21 cellular contexts compared by ENCODE assay signal in genomic region chr5:36521838-36522745, GRCh38.
A peak's percentile ranks its signal among the peaks of the same experiment; 100 is the strongest.
DNase-seq lines count a peak whose midpoint lies in the region; FAIRE-seq and TF ChIP-seq lines count a peak whose summit lies in the region.
"Had no signal": no experiment of that assay in that cellular context is flagged by ENCODE, and none has a peak within 500 bp of the region (broad histone marks: within the 10 kb centered on the region; RNA-seq: fewer than 3 reads in every experiment).

No MANE protein-coding gene starts in this region.

- no peaks in the 10 kb centered on the region for H3K27me3 ChIP-seq in astrocyte (ENCODE audit: insufficient read depth, low read length)
- no peaks in the 10 kb centered on the region for H3K27me3 ChIP-seq in suprapubic skin
- H3K27me3 ChIP-seq: ascending aorta, SJCRH30, spleen had no signal

- H3K27ac Mint-ChIP-seq in astrocyte (ENCODE audit: unreplicated experiment), result no peak overlapping the region
- no peak overlapping the region for H3K27ac Mint-ChIP-seq in activated CD4-positive, alpha-beta T cell treated with anti-CD3 and anti-CD28 coated beads, Interleukin-2, amount 10 ng/mL, durations not matched to agents 24 days and 14 days
- H3K27ac Mint-ChIP-seq: activated CD4-positive, alpha-beta memory T cell treated with anti-CD3 and anti-CD28 coated beads for 36 hours; CD8-positive, alpha-beta memory T cell; dendritic cell treated with granulocyte-macrophage colony-stimulating factor and Interleukin-4, amounts not matched to agents 40 ng/mL and 50 ng/mL, for 4 days; naive B cell had no signal

- FAIRE-seq in astrocyte (lab: Jason Lieb, UNC), result no peak

- H3K36me3 Mint-ChIP-seq in astrocyte (ENCODE audit: low read depth, unreplicated experiment), result no peaks in the 10 kb centered on the region
- no peaks in the 10 kb centered on the region for H3K36me3 Mint-ChIP-seq in activated CD4-positive, alpha-beta T cell treated with anti-CD3 and anti-CD28 coated beads, Interleukin-2, amount 10 ng/mL, durations not matched to agents 24 days and 14 days (ENCODE audit: low read depth)
- H3K36me3 Mint-ChIP-seq: activated CD4-positive, alpha-beta memory T cell treated with anti-CD3 and anti-CD28 coated beads for 36 hours; CD8-positive, alpha-beta memory T cell; naive B cell had no signal

- no peak overlapping the region for H2AFZ ChIP-seq in astrocyte (ENCODE audit: low read depth, low read length)
- H2AFZ ChIP-seq: parathyroid adenoma had no signal

- H3K36me3 ChIP-seq in astrocyte (ENCODE audit: insufficient read depth, low read length) (no peaks in the 10 kb centered on the region), suprapubic skin (no peaks in the 10 kb centered on the region)
- H3K36me3 ChIP-seq: ascending aorta, SJCRH30, spleen had no signal

- H3K79me2 ChIP-seq in astrocyte (ENCODE audit: insufficient read depth, low read length), result no peaks in the 10 kb centered on the region
- H3K79me2 ChIP-seq: parathyroid adenoma had no signal

- peaks cover 4% of the 10 kb centered on the region for H3K4me1 Mint-ChIP-seq in astrocyte (ENCODE audit: low read depth, unreplicated experiment)
- H3K4me1 Mint-ChIP-seq in activated CD4-positive, alpha-beta T cell treated with anti-CD3 and anti-CD28 coated beads, Interleukin-2, amount 10 ng/mL, durations not matched to agents 24 days and 14 days, result no peaks in the 10 kb centered on the region
- H3K4me1 Mint-ChIP-seq: CD8-positive, alpha-beta memory T cell; naive B cell had no signal

- H3K4me1 ChIP-seq in astrocyte (ENCODE audit: insufficient read depth, low read length), result no peaks in the 10 kb centered on the region
- peaks cover 16% of the 10 kb centered on the region for H3K4me1 ChIP-seq in suprapubic skin
- H3K4me1 ChIP-seq: ascending aorta, parathyroid adenoma, SJCRH30, spleen had no signal

- H4K20me1 ChIP-seq in astrocyte (ENCODE audit: insufficient read depth, low read length), result no peaks in the 10 kb centered on the region

- no peak overlapping the region for H3K9ac ChIP-seq in astrocyte (ENCODE audit: low read length)
- H3K9ac ChIP-seq: parathyroid adenoma had no signal

- DNase-seq in astrocyte (ENCODE audit: low read depth) (peak; percentile 27), fibroblast of pulmonary artery (ENCODE audit: low read depth) (peak; percentile 29), left kidney (ENCODE audit: low read depth, low spot score) (peak; percentile 40), suprapubic skin (ENCODE audit: low spot score in 2 of 2) (no peak), DMS79 treated with DMSO at 0.1 percent for 48 hours (lab: John Stamatoyannopoulos, UW) (no peak), NCI-H345 treated with DMSO at 0.1 percent for 48 hours (lab: John Stamatoyannopoulos, UW; ENCODE audit: unreplicated experiment) (no peak)
- DNase-seq in activated CD4-positive, alpha-beta T cell treated with anti-CD3 and anti-CD28 coated beads, Interleukin-2, amount 10 ng/mL, durations not matched to agents 24 days and 14 days, result no peak
- DNase-seq: activated CD4-positive, alpha-beta memory T cell treated with anti-CD3 and anti-CD28 coated beads for 36 hours; activated naive CD4-positive, alpha-beta T cell treated with Interleukin-2 at 50 U/mL for 16 hours; CD8-positive, alpha-beta memory T cell; DND-41; naive B cell; NCI-H1694; NCI-H82; PC-3; SJCRH30; spleen had no signal

- H3K4me3 Mint-ChIP-seq in astrocyte (ENCODE audit: unreplicated experiment), result no peak overlapping the region
- H3K4me3 Mint-ChIP-seq in activated CD4-positive, alpha-beta T cell treated with anti-CD3 and anti-CD28 coated beads, Interleukin-2, amount 10 ng/mL, durations not matched to agents 24 days and 14 days, result no peak overlapping the region
- H3K4me3 Mint-ChIP-seq: activated CD4-positive, alpha-beta memory T cell treated with anti-CD3 and anti-CD28 coated beads for 36 hours; CD8-positive, alpha-beta memory T cell; dendritic cell treated with granulocyte-macrophage colony-stimulating factor and Interleukin-4, amounts not matched to agents 40 ng/mL and 50 ng/mL, for 4 days; naive B cell had no signal

- no peak for TF ChIP-seq POLR2A in suprapubic skin (IDR thresholded peaks at IDR 0.05)

- H3K4me2 ChIP-seq in astrocyte (ENCODE audit: low read length), result no peak overlapping the region

- TF ChIP-seq EP300 in suprapubic skin (IDR thresholded peaks at IDR 0.05), result no peak

- intact Hi-C loops in activated CD4-positive, alpha-beta T cell treated with anti-CD3 and anti-CD28 coated beads, Interleukin-2, amount 10 ng/mL, durations not matched to agents 24 days and 14 days (cut with micrococcal nuclease), result no loop called here

- no peaks in the 10 kb centered on the region for H3K27me3 Mint-ChIP-seq in astrocyte (ENCODE audit: low read depth, unreplicated experiment)
- H3K27me3 Mint-ChIP-seq in activated CD4-positive, alpha-beta T cell treated with anti-CD3 and anti-CD28 coated beads, Interleukin-2, amount 10 ng/mL, durations not matched to agents 24 days and 14 days, result no peaks in the 10 kb centered on the region
- H3K27me3 Mint-ChIP-seq: activated CD4-positive, alpha-beta memory T cell treated with anti-CD3 and anti-CD28 coated beads for 36 hours; dendritic cell treated with granulocyte-macrophage colony-stimulating factor and Interleukin-4, amounts not matched to agents 40 ng/mL and 50 ng/mL, for 4 days; naive B cell had no signal

- TF ChIP-seq CTCF in astrocyte (IDR thresholded peaks at IDR 0.05; ENCODE audit: insufficient read depth, low read depth, low read length) (no peak), fibroblast of pulmonary artery (IDR thresholded peaks at IDR 0.05; ENCODE audit: low read length, missing control alignments) (no peak), suprapubic skin (IDR thresholded peaks at IDR 0.05) (no peak)

- H3K4me3 ChIP-seq in astrocyte (ENCODE audit: insufficient read depth, low read depth, low read length) (no peak overlapping the region), fibroblast of pulmonary artery (replicated peaks; ENCODE audit: low read depth, low read length) (no peak overlapping the region), suprapubic skin (no peak overlapping the region)
- H3K4me3 ChIP-seq: ascending aorta, lung, SJCRH30, spleen had no signal

- H3K9me3 ChIP-seq in astrocyte (ENCODE audit: insufficient read depth, low read depth, low read length), result no peaks in the 10 kb centered on the region
- H3K9me3 ChIP-seq in suprapubic skin, result no peaks in the 10 kb centered on the region
- H3K9me3 ChIP-seq: ascending aorta, SJCRH30 had no signal

- 46% methylated on average over 10 of the region's 10 CpGs for WGBS in suprapubic skin

- H3K9me3 Mint-ChIP-seq in astrocyte (ENCODE audit: unreplicated experiment), result no peaks in the 10 kb centered on the region
- no peaks in the 10 kb centered on the region for H3K9me3 Mint-ChIP-seq in activated CD4-positive, alpha-beta T cell treated with anti-CD3 and anti-CD28 coated beads, Interleukin-2, amount 10 ng/mL, durations not matched to agents 24 days and 14 days
- H3K9me3 Mint-ChIP-seq: dendritic cell treated with granulocyte-macrophage colony-stimulating factor and Interleukin-4, amounts not matched to agents 40 ng/mL and 50 ng/mL, for 4 days had no signal

- H3K27ac ChIP-seq in astrocyte (ENCODE audit: low read depth, low read length) (no peak overlapping the region), suprapubic skin (peak overlapping the region; percentile 49)
- H3K27ac ChIP-seq: ascending aorta, parathyroid adenoma, SJCRH30, spleen had no signal

Comparison
In these comparisons a context has a peak if more than half of its experiments do, and no peak if none do; other contexts are left out.
1. DNase-seq: peak in astrocyte (single experiment), fibroblast of pulmonary artery (single experiment) and left kidney (single experiment); none in suprapubic skin (0 of 2), activated CD4-positive, alpha-beta T cell treated with anti-CD3 and anti-CD28 coated beads, Interleukin-2, amount 10 ng/mL, durations not matched to agents 24 days and 14 days (single experiment), DMS79 treated with DMSO at 0.1 percent for 48 hours (single experiment) and NCI-H345 treated with DMSO at 0.1 percent for 48 hours (single experiment).